2 cellular contexts compared by ENCODE assay signal in the genomic region with DNA sequence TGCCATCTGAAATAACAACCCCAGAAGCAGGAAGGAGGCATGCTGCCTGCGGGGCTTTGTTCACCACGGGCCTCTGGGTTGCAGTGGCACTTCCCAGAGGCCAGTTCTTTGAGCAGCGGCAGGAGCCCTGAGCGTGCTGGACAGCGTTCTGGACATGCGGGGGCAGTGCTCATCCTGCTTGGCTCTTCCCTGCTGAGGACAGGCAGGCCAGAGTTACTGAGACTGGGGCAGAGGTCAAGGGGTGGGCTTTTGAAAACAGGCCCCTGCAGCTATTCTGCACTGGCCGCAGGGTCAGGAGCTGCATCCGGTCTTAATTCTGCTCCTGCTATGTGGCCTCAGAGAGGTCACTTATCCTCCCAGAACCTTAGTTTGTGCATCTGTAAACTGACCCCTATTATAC.
A peak's percentile ranks its signal among the peaks of the same experiment; 100 is the strongest.
TF ChIP-seq lines count a peak whose summit lies in the region.

No MANE protein-coding gene starts in this region.

TF ChIP-seq in GM23338, 12 proteins besides CTCF, POLR2A, EP300 and RAD21:
- TF ChIP-seq ZNF114 (CRISPR knock-in tag; IDR thresholded peaks at IDR 0.05) (no peak), EZH2phosphoT487 (IDR thresholded peaks at IDR 0.05; ENCODE audit: unreplicated experiment) (no peak)
- TF ChIP-seq, protein P1, sequence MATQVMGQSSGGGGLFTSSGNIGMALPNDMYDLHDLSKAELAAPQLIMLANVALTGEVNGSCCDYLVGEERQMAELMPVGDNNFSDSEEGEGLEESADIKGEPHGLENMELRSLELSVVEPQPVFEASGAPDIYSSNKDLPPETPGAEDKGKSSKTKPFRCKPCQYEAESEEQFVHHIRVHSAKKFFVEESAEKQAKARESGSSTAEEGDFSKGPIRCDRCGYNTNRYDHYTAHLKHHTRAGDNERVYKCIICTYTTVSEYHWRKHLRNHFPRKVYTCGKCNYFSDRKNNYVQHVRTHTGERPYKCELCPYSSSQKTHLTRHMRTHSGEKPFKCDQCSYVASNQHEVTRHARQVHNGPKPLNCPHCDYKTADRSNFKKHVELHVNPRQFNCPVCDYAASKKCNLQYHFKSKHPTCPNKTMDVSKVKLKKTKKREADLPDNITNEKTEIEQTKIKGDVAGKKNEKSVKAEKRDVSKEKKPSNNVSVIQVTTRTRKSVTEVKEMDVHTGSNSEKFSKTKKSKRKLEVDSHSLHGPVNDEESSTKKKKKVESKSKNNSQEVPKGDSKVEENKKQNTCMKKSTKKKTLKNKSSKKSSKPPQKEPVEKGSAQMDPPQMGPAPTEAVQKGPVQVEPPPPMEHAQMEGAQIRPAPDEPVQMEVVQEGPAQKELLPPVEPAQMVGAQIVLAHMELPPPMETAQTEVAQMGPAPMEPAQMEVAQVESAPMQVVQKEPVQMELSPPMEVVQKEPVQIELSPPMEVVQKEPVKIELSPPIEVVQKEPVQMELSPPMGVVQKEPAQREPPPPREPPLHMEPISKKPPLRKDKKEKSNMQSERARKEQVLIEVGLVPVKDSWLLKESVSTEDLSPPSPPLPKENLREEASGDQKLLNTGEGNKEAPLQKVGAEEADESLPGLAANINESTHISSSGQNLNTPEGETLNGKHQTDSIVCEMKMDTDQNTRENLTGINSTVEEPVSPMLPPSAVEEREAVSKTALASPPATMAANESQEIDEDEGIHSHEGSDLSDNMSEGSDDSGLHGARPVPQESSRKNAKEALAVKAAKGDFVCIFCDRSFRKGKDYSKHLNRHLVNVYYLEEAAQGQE (IDR thresholded peaks at IDR 0.05; ENCODE audit: unreplicated experiment), result peak; percentile 62

TF ChIP-seq in Ishikawa, 13 proteins besides CTCF, POLR2A, EP300 and RAD21:
- TF ChIP-seq, protein P2, sequence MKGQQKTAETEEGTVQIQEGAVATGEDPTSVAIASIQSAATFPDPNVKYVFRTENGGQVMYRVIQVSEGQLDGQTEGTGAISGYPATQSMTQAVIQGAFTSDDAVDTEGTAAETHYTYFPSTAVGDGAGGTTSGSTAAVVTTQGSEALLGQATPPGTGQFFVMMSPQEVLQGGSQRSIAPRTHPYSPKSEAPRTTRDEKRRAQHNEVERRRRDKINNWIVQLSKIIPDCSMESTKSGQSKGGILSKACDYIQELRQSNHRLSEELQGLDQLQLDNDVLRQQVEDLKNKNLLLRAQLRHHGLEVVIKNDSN (IDR thresholded peaks at IDR 0.05), result no peak
- TF ChIP-seq ZBTB7A (IDR thresholded peaks at IDR 0.05; ENCODE audit: low read depth) (no peak), TCF12 (IDR thresholded peaks at IDR 0.05; ENCODE audit: low read depth) (no peak), TAF1 (IDR thresholded peaks at IDR 0.05; ENCODE audit: low read depth) (no peak), NFIC (IDR thresholded peaks at IDR 0.05) (no peak), FOXM1 (IDR thresholded peaks at IDR 0.05; ENCODE audit: borderline replicate concordance, low read depth) (no peak)
- TF ChIP-seq, protein P1 (IDR thresholded peaks at IDR 0.05; ENCODE audit: low read depth), result peak; percentile 57; the same call in 1 of the 2 replicates
- TF ChIP-seq, protein P3, sequence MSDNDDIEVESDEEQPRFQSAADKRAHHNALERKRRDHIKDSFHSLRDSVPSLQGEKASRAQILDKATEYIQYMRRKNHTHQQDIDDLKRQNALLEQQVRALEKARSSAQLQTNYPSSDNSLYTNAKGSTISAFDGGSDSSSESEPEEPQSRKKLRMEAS (IDR thresholded peaks at IDR 0.05), result no peak
TF ChIP-seq in Ishikawa: peak in this region for 1.
